ENCODE assay signal across 22 cellular contexts in genomic region chr17:59145571-59146096, GRCh38. TPM values are rescaled to one million over a fixed set of nuclear protein-coding genes. Genes with fewer than 3 reads are reported as not detected.
DNase-seq lines count a peak whose midpoint lies in the region; ATAC-seq, FAIRE-seq and TF ChIP-seq lines count a peak whose summit lies in the region.
"Had no signal": no experiment of that assay in that cellular context is flagged by ENCODE, and none has a peak within 500 bp of the region (broad histone marks: within the 10 kb centered on the region; RNA-seq: fewer than 3 reads in every experiment).

No MANE protein-coding gene starts in this region.

- no peak for DNase-seq in activated CD4-positive, alpha-beta T cell treated with anti-CD3 and anti-CD28 coated beads, Interleukin-2, amount 10 ng/mL, durations not matched to agents 24 days and 14 days
- no peak for DNase-seq in activated CD4-positive, alpha-beta T cell treated with anti-CD3 and anti-CD28 coated beads for 1 hour
- DNase-seq in HepG2 (ENCODE audit: low spot score) (peak; percentile 27), right lobe of liver (no peak), osteoblast (ENCODE audit: insufficient read length, low spot score, missing footprints) (peak; percentile 53), hypothalamus (lab: John Stamatoyannopoulos, UW) (no peak)
- DNase-seq: 8988T; ACHN; C1 segment of cervical spinal cord; Calu3; CD4-positive, alpha-beta memory T cell; COR-L47; DMS53; DMS79 treated with DMSO at 0.1 percent for 48 hours; GF-D8; GOT3; HFFc6 had no signal

- H3K27me3 ChIP-seq in HepG2 (ENCODE audit: control insufficient read depth in 1 of 2, insufficient read depth in 2 of 2, low read length in 2 of 2) (no peaks in the 10 kb centered on the region), right lobe of liver (no peaks in the 10 kb centered on the region), osteoblast (ENCODE audit: insufficient read depth, low read length) (no peaks in the 10 kb centered on the region)

- TF ChIP-seq CTCF in HepG2 (CRISPR knock-in tag; IDR thresholded peaks at IDR 0.05) (no peak), right lobe of liver (IDR thresholded peaks at IDR 0.05) (no peak), osteoblast (IDR thresholded peaks at IDR 0.05; ENCODE audit: extremely low read depth, low read depth, low read length) (no peak)

- H4K20me1 ChIP-seq in HepG2 (ENCODE audit: insufficient read depth, low read length): no peaks in the 10 kb centered on the region; the same call in 1 of the 2 replicates
- peaks cover 5% of the 10 kb centered on the region for H4K20me1 ChIP-seq in osteoblast (ENCODE audit: insufficient read depth, low read length)

- H3K27me3 Mint-ChIP-seq in activated CD4-positive, alpha-beta T cell treated with anti-CD3 and anti-CD28 coated beads, Interleukin-2, amount 10 ng/mL, durations not matched to agents 24 days and 14 days: no peaks in the 10 kb centered on the region
- H3K27me3 Mint-ChIP-seq: CD4-positive, alpha-beta memory T cell had no signal

- CTCF ChIA-PET in HepG2 (lab: Yijun Ruan, JAX; ENCODE audit: low intra/inter-chr PET ratio, low total read pairs): no interaction called here

- TF ChIP-seq EP300 in HepG2 (IDR thresholded peaks at IDR 0.05; ENCODE audit: low read depth in 2 of 2, low read length in 2 of 2): no peak
- no peak for TF ChIP-seq EP300 in HepG2 (CRISPR knock-in tag; IDR thresholded peaks at IDR 0.05; ENCODE audit: borderline replicate concordance)

- no peak overlapping the region for H2AFZ ChIP-seq in HepG2 (ENCODE audit: low read length)
- no peak overlapping the region for H2AFZ ChIP-seq in osteoblast (ENCODE audit: low read length)

- ATAC-seq in HepG2 (0 out of 3 replicates have a peak, but pooled peaks have one; percentile 23), right lobe of liver (no peak), GM18498 (IDR thresholded peaks at IDR 0.05; ENCODE audit: unreplicated experiment) (no peak)
- ATAC-seq: A549 had no signal

- no TSS peak for BruUV-seq in HepG2 (replicated peaks; lab: Mats Ljungman, UMichigan)

- H3K79me2 ChIP-seq in HepG2 (ENCODE audit: insufficient read depth, low read length) (peaks cover 94% of the 10 kb centered on the region), osteoblast (ENCODE audit: insufficient read depth, low read length) (peaks cover 98% of the 10 kb centered on the region)

- H3K27ac ChIP-seq in HepG2 (ENCODE audit: extremely low read length, insufficient read depth, low read length) (no peak overlapping the region), right lobe of liver (no peak overlapping the region), osteoblast (ENCODE audit: low read depth, low read length) (no peak overlapping the region)
- H3K27ac ChIP-seq: A549 had no signal

- WGBS in HepG2 (ENCODE audit: low lambda C conversion rate): 83% methylated on average over 4 of the region's 4 CpGs
- WGBS in right lobe of liver (ENCODE audit: insufficient coverage, low coverage, low lambda C conversion rate, missing lambda C conversion rate): 96% methylated on average over 4 of the region's 4 CpGs

- no peak overlapping the region for H3K9ac ChIP-seq in HepG2 (ENCODE audit: insufficient read depth, low read depth, low read length)

- no peak for FAIRE-seq in HepG2 (lab: Jason Lieb, UNC)
- FAIRE-seq: A549, GM12891, H54 had no signal

- H3K4me2 ChIP-seq in HepG2 (ENCODE audit: low read depth, low read length): no peak overlapping the region
- H3K4me2 ChIP-seq in osteoblast (ENCODE audit: insufficient read depth, low read length): no peak overlapping the region
- H3K4me2 ChIP-seq: A549 had no signal

- peaks cover 40% of the 10 kb centered on the region for H3K4me1 ChIP-seq in HepG2 (ENCODE audit: insufficient read depth, low read length)
- no peaks in the 10 kb centered on the region for H3K4me1 ChIP-seq in right lobe of liver
- peaks cover 4% of the 10 kb centered on the region for H3K4me1 ChIP-seq in osteoblast (ENCODE audit: insufficient read depth, low read length)

- TF ChIP-seq POLR2A in HepG2 (IDR thresholded peaks at IDR 0.05; ENCODE audit: insufficient read depth in 1 of 2, low read depth in 2 of 2, low read length in 2 of 2): no peak
- no peak for TF ChIP-seq POLR2A in right lobe of liver (IDR thresholded peaks at IDR 0.05)

- POLR2A ChIA-PET in HepG2 (lab: Yijun Ruan, JAX): interaction anchor here (2.2 kb wide), 1 partner anchor 9 kb away, joined by 14 read pairs; the partner anchor contains the start of genes PRR11 and SKA2

- H3K36me3 ChIP-seq in HepG2 (replicated peaks in 1 of 2; ENCODE audit: control insufficient read depth in 1 of 2, insufficient read depth in 2 of 2, low read length in 2 of 2) (peaks cover 5 to 11% of the 10 kb centered on the region in 2 experiments; a peak in 3 of 5 replicates), right lobe of liver (no peaks in the 10 kb centered on the region), osteoblast (ENCODE audit: insufficient read depth, low read length) (no peaks in the 10 kb centered on the region)

- H3K36me3 Mint-ChIP-seq in activated CD4-positive, alpha-beta T cell treated with anti-CD3 and anti-CD28 coated beads, Interleukin-2, amount 10 ng/mL, durations not matched to agents 24 days and 14 days (ENCODE audit: low read depth): peaks cover 26% of the 10 kb centered on the region

- intact Hi-C loops in activated CD4-positive, alpha-beta T cell treated with anti-CD3 and anti-CD28 coated beads, Interleukin-2, amount 10 ng/mL, durations not matched to agents 24 days and 14 days (cut with micrococcal nuclease): no loop called here
- intact Hi-C loops in HepG2 (cut with micrococcal nuclease; ENCODE audit: unreplicated experiment): no loop called here
- intact Hi-C loops in right lobe of liver (cut with DNase I): no loop called here

- H3K4me3 ChIP-seq in HepG2 (replicated peaks in 1 of 3; ENCODE audit: insufficient read depth in 1 of 3, low read depth in 2 of 3, low read length in 3 of 3) (no peak overlapping the region), right lobe of liver (no peak overlapping the region), osteoblast (ENCODE audit: insufficient read depth, low read length) (no peak overlapping the region)
- H3K4me3 ChIP-seq: A549, HAP-1 had no signal

- peak overlapping the region; percentile 48 for H3K27ac Mint-ChIP-seq in activated CD4-positive, alpha-beta T cell treated with anti-CD3 and anti-CD28 coated beads, Interleukin-2, amount 10 ng/mL, durations not matched to agents 24 days and 14 days
- H3K27ac Mint-ChIP-seq: CD4-positive, alpha-beta memory T cell; HFFc6 had no signal

- H3K4me1 Mint-ChIP-seq in activated CD4-positive, alpha-beta T cell treated with anti-CD3 and anti-CD28 coated beads, Interleukin-2, amount 10 ng/mL, durations not matched to agents 24 days and 14 days: peaks cover 17% of the 10 kb centered on the region

- no peak overlapping the region for H3K4me3 Mint-ChIP-seq in activated CD4-positive, alpha-beta T cell treated with anti-CD3 and anti-CD28 coated beads, Interleukin-2, amount 10 ng/mL, durations not matched to agents 24 days and 14 days
- H3K4me3 Mint-ChIP-seq: CD4-positive, alpha-beta memory T cell; HFFc6 had no signal

- no peaks in the 10 kb centered on the region for H3K9me3 Mint-ChIP-seq in activated CD4-positive, alpha-beta T cell treated with anti-CD3 and anti-CD28 coated beads, Interleukin-2, amount 10 ng/mL, durations not matched to agents 24 days and 14 days
- H3K9me3 Mint-ChIP-seq: CD4-positive, alpha-beta memory T cell; HFFc6 had no signal

- no peak for TF ChIP-seq RAD21 in HepG2 (CRISPR knock-in tag; IDR thresholded peaks at IDR 0.05)

- H3K9me3 ChIP-seq in HepG2 (ENCODE audit: low read length): no peaks in the 10 kb centered on the region
- no peaks in the 10 kb centered on the region for H3K9me3 ChIP-seq in right lobe of liver
- no peaks in the 10 kb centered on the region for H3K9me3 ChIP-seq in osteoblast (ENCODE audit: low read depth, low read length)
- H3K9me3 ChIP-seq: A549, HAP-1 had no signal

- in situ Hi-C loops in HepG2 (cut with HindIII; ENCODE audit: extremely low pct_ligation_motif_present, low pct_unique_long_range_greater_than_20kb): loop anchor here (5.0 kb wide), 1 partner anchor 38 kb away; the partner anchor contains the start of gene TRIM37

RNA-seq across cellular contexts. Expression of gene SKA2, which starts 9.4 kb away (rescaled TPM):
- 60.5 and 62.2 TPM in 2 replicates for total RNA-seq in activated CD4-positive, alpha-beta T cell treated with anti-CD3 and anti-CD28 coated beads, Interleukin-2, amount 10 ng/mL, durations not matched to agents 24 days and 14 days
- total RNA-seq in HepG2 (2016; rRNA removed; fragmentation: Illumina TruSeq; extraction: Trizol) (91.8 and 148 TPM in 2 replicates), right lobe of liver (10 to 100 TPM; 12.2 to 23.1 (median 13.5) TPM), osteoblast (22.4 and 32.6 TPM in 2 replicates)
- 47.5 and 49.5 TPM in 2 replicates for total RNA-seq in HepG2 (2016; cell fraction: cytosol; rRNA removed; fragmentation: Illumina TruSeq; extraction: Trizol; ENCODE audit: low read depth)
- total RNA-seq in HepG2 (2016; cell fraction: insoluble cytoplasmic fraction; rRNA removed; fragmentation: Illumina TruSeq; extraction: Trizol): 89.8 and 139 TPM in 2 replicates
- 81.2 and 89.4 TPM in 2 replicates for total RNA-seq in HepG2 (2016; cell fraction: membrane; rRNA removed; fragmentation: Illumina TruSeq; extraction: Trizol)
- total RNA-seq in HepG2 (2016; cell fraction: nucleus; rRNA removed; fragmentation: Illumina TruSeq; extraction: Trizol): 28.6 and 29.7 TPM in 2 replicates
- polyA plus RNA-seq in HepG2 (2011; rRNA removed): 13.4 and 18.6 TPM in 2 replicates
- polyA plus RNA-seq in HepG2 (2011; cell fraction: cytosol; rRNA removed): 15.1 and 24.3 TPM in 2 replicates
- polyA plus RNA-seq in HepG2 (2011; cell fraction: nucleus; rRNA removed): 2.0 and 33.2 TPM in 2 replicates
- polyA plus RNA-seq in HepG2 (2012): 55.5 and 76.1 TPM in 2 replicates
- 72.1 and 80.1 TPM in 2 replicates for polyA plus RNA-seq in HepG2 (2016; cell fraction: cytosol; fragmentation: Illumina TruSeq; extraction: Trizol; ENCODE audit: low read depth)
- polyA plus RNA-seq in HepG2 (2016; cell fraction: insoluble cytoplasmic fraction; fragmentation: Illumina TruSeq; extraction: Trizol; ENCODE audit: low read depth): 160 and 181 TPM in 2 replicates
- polyA plus RNA-seq in HepG2 (2016; cell fraction: membrane; fragmentation: Illumina TruSeq; extraction: Trizol; ENCODE audit: low read depth): 88.8 and 95.8 TPM in 2 replicates
- 57.5 and 58.6 TPM in 2 replicates for polyA plus RNA-seq in HepG2 (2016; cell fraction: nucleus; fragmentation: Illumina TruSeq; extraction: Trizol; ENCODE audit: insufficient read depth, low read depth)
- polyA minus RNA-seq in HepG2 (2011; rRNA and poly(A)+ RNA removed; ENCODE audit: low replicate concordance): 9.6 and 20.6 TPM in 2 replicates
- polyA minus RNA-seq in HepG2 (2011; cell fraction: cytosol; rRNA and poly(A)+ RNA removed): 12.0 and 15.6 TPM in 2 replicates
- 21.4 and 37.5 TPM in 2 replicates for polyA minus RNA-seq in HepG2 (2011; cell fraction: nucleus; rRNA and poly(A)+ RNA removed)

RNA-seq across cellular contexts. Expression of gene PRR11, which starts 9.9 kb away (rescaled TPM):
- 29.7 and 32.6 TPM in 2 replicates for total RNA-seq in activated CD4-positive, alpha-beta T cell treated with anti-CD3 and anti-CD28 coated beads, Interleukin-2, amount 10 ng/mL, durations not matched to agents 24 days and 14 days
- total RNA-seq in HepG2 (2016; rRNA removed; fragmentation: Illumina TruSeq; extraction: Trizol) (39.2 and 50.4 TPM in 2 replicates), right lobe of liver (1 to 10 TPM in 1 of 6 experiments, under 1 TPM in 5; 0.49 to 1.9 (median 0.54) TPM), osteoblast (3.8 and 418 TPM in 2 replicates)
- 8.1 and 9.8 TPM in 2 replicates for total RNA-seq in HepG2 (2016; cell fraction: cytosol; rRNA removed; fragmentation: Illumina TruSeq; extraction: Trizol; ENCODE audit: low read depth)
- 36.7 and 48.3 TPM in 2 replicates for total RNA-seq in HepG2 (2016; cell fraction: insoluble cytoplasmic fraction; rRNA removed; fragmentation: Illumina TruSeq; extraction: Trizol)
- 37.2 and 37.8 TPM in 2 replicates for total RNA-seq in HepG2 (2016; cell fraction: membrane; rRNA removed; fragmentation: Illumina TruSeq; extraction: Trizol)
- total RNA-seq in HepG2 (2016; cell fraction: nucleus; rRNA removed; fragmentation: Illumina TruSeq; extraction: Trizol): 20.5 and 25.8 TPM in 2 replicates
- polyA plus RNA-seq in HepG2 (2011; rRNA removed): 21.8 and 35.7 TPM in 2 replicates
- 24.4 and 31.4 TPM in 2 replicates for polyA plus RNA-seq in HepG2 (2011; cell fraction: cytosol; rRNA removed)
- polyA plus RNA-seq in HepG2 (2011; cell fraction: nucleus; rRNA removed): 3.7 and 3.9 TPM in 2 replicates
- polyA plus RNA-seq in HepG2 (2012): 11.8 and 35.0 TPM in 2 replicates
- polyA plus RNA-seq in HepG2 (2016; cell fraction: cytosol; fragmentation: Illumina TruSeq; extraction: Trizol; ENCODE audit: low read depth): 7.7 and 9.4 TPM in 2 replicates
- 61.7 and 63.3 TPM in 2 replicates for polyA plus RNA-seq in HepG2 (2016; cell fraction: insoluble cytoplasmic fraction; fragmentation: Illumina TruSeq; extraction: Trizol; ENCODE audit: low read depth)
- 26.8 and 32.7 TPM in 2 replicates for polyA plus RNA-seq in HepG2 (2016; cell fraction: membrane; fragmentation: Illumina TruSeq; extraction: Trizol; ENCODE audit: low read depth)
- polyA plus RNA-seq in HepG2 (2016; cell fraction: nucleus; fragmentation: Illumina TruSeq; extraction: Trizol; ENCODE audit: insufficient read depth, low read depth): 27.9 and 29.0 TPM in 2 replicates
- 34.0 and 79.7 TPM in 2 replicates for polyA minus RNA-seq in HepG2 (2011; rRNA and poly(A)+ RNA removed; ENCODE audit: low replicate concordance)
- polyA minus RNA-seq in HepG2 (2011; cell fraction: cytosol; rRNA and poly(A)+ RNA removed): 27.9 and 32.0 TPM in 2 replicates
- 12.3 and 23.4 TPM in 2 replicates for polyA minus RNA-seq in HepG2 (2011; cell fraction: nucleus; rRNA and poly(A)+ RNA removed)

RNA-seq across cellular contexts. Expression of gene TRIM37, which starts 39.0 kb away (rescaled TPM):
- total RNA-seq in activated CD4-positive, alpha-beta T cell treated with anti-CD3 and anti-CD28 coated beads, Interleukin-2, amount 10 ng/mL, durations not matched to agents 24 days and 14 days: 26.5 and 29.3 TPM in 2 replicates
- total RNA-seq in HepG2 (2016; rRNA removed; fragmentation: Illumina TruSeq; extraction: Trizol) (39.1 and 48.1 TPM in 2 replicates), right lobe of liver (10 to 100 TPM in 1 of 6 experiments, 1 to 10 TPM in 5; 7.2 to 11.0 (median 9.0) TPM), osteoblast (36.2 and 40.5 TPM in 2 replicates)
- 12.1 and 14.0 TPM in 2 replicates for total RNA-seq in HepG2 (2016; cell fraction: cytosol; rRNA removed; fragmentation: Illumina TruSeq; extraction: Trizol; ENCODE audit: low read depth)
- total RNA-seq in HepG2 (2016; cell fraction: insoluble cytoplasmic fraction; rRNA removed; fragmentation: Illumina TruSeq; extraction: Trizol): 39.2 and 51.8 TPM in 2 replicates
- 27.1 and 27.4 TPM in 2 replicates for total RNA-seq in HepG2 (2016; cell fraction: membrane; rRNA removed; fragmentation: Illumina TruSeq; extraction: Trizol)
- 30.4 and 38.6 TPM in 2 replicates for total RNA-seq in HepG2 (2016; cell fraction: nucleus; rRNA removed; fragmentation: Illumina TruSeq; extraction: Trizol)
- 10.1 and 12.4 TPM in 2 replicates for polyA plus RNA-seq in HepG2 (2011; rRNA removed)
- 5.2 and 7.4 TPM in 2 replicates for polyA plus RNA-seq in HepG2 (2011; cell fraction: cytosol; rRNA removed)
- polyA plus RNA-seq in HepG2 (2011; cell fraction: nucleus; rRNA removed): 7.8 and 8.1 TPM in 2 replicates
- 10.9 and 11.7 TPM in 2 replicates for polyA plus RNA-seq in HepG2 (2012)
- 3.1 and 3.7 TPM in 2 replicates for polyA plus RNA-seq in HepG2 (2016; cell fraction: cytosol; fragmentation: Illumina TruSeq; extraction: Trizol; ENCODE audit: low read depth)
- polyA plus RNA-seq in HepG2 (2016; cell fraction: insoluble cytoplasmic fraction; fragmentation: Illumina TruSeq; extraction: Trizol; ENCODE audit: low read depth): 32.9 and 34.8 TPM in 2 replicates
- 10.8 and 11.4 TPM in 2 replicates for polyA plus RNA-seq in HepG2 (2016; cell fraction: membrane; fragmentation: Illumina TruSeq; extraction: Trizol; ENCODE audit: low read depth)
- polyA plus RNA-seq in HepG2 (2016; cell fraction: nucleus; fragmentation: Illumina TruSeq; extraction: Trizol; ENCODE audit: insufficient read depth, low read depth): 30.6 and 31.5 TPM in 2 replicates
- polyA minus RNA-seq in HepG2 (2011; rRNA and poly(A)+ RNA removed; ENCODE audit: low replicate concordance): 42.6 and 98.7 TPM in 2 replicates
- 9.7 and 11.4 TPM in 2 replicates for polyA minus RNA-seq in HepG2 (2011; cell fraction: cytosol; rRNA and poly(A)+ RNA removed)
- polyA minus RNA-seq in HepG2 (2011; cell fraction: nucleus; rRNA and poly(A)+ RNA removed): 44.3 and 55.3 TPM in 2 replicates

Comparison
In these comparisons a context has a peak if more than half of its experiments do, and no peak if none do; other contexts are left out.
1. DNase-seq: peak in HepG2 (single experiment) and osteoblast (single experiment); none in activated CD4-positive, alpha-beta T cell treated with anti-CD3 and anti-CD28 coated beads, Interleukin-2, amount 10 ng/mL, durations not matched to agents 24 days and 14 days (single experiment), activated CD4-positive, alpha-beta T cell treated with anti-CD3 and anti-CD28 coated beads for 1 hour (single experiment), right lobe of liver (0 of 3) and hypothalamus (0 of 51).